Comparison of ENCODE assay signal across 2 cellular contexts in genomic region chr11:60785806-60786361, GRCh38.
A peak's percentile ranks its signal among the peaks of the same experiment; 100 is the strongest.
TF ChIP-seq lines count a peak whose summit lies in the region.

No MANE protein-coding gene starts in this region.

TF ChIP-seq in neural cell, 6 proteins besides CTCF, POLR2A, EP300 and RAD21 (continued from another document):
- TF ChIP-seq REST (IDR thresholded peaks at IDR 0.05; ENCODE audit: borderline replicate concordance) (peak; percentile 77), EZH2 (IDR thresholded peaks at IDR 0.05; ENCODE audit: borderline replicate concordance, insufficient read depth, low read length, poor library complexity, severe bottlenecking) (no peak), SMC3 (conservative IDR thresholded peaks at IDR 0.05; ENCODE audit: poor library complexity) (peak; percentile 57), TAF1 (IDR thresholded peaks at IDR 0.05; ENCODE audit: low read depth) (no peak)
TF ChIP-seq in neural cell: peak in this region for 4.

TF ChIP-seq in WTC11, 78 proteins besides CTCF, POLR2A, EP300 and RAD21 (continued from another document):
- TF ChIP-seq HMGXB4 (CRISPR knock-in tag; IDR thresholded peaks at IDR 0.05) (no peak), ZNF416 (CRISPR knock-in tag; IDR thresholded peaks at IDR 0.05) (no peak), E2F5 (CRISPR knock-in tag; IDR thresholded peaks at IDR 0.05) (no peak), USF1 (CRISPR knock-in tag; IDR thresholded peaks at IDR 0.05) (no peak), FOXP4 (CRISPR knock-in tag; IDR thresholded peaks at IDR 0.05) (no peak), NR1H2 (CRISPR knock-in tag; IDR thresholded peaks at IDR 0.05) (no peak), ZNF532 (CRISPR knock-in tag; IDR thresholded peaks at IDR 0.05; ENCODE audit: borderline replicate concordance) (no peak)
TF ChIP-seq in WTC11: peak in this region for 0.
